Comparison of ENCODE assay signal across 16 cellular contexts in genomic region chrX:47169726-47170515, GRCh38. TPM values are rescaled to one million over a fixed set of nuclear protein-coding genes. Genes with fewer than 3 reads are reported as not detected.
DNase-seq lines count a peak whose midpoint lies in the region; ATAC-seq, FAIRE-seq and TF ChIP-seq lines count a peak whose summit lies in the region.
"Had no signal": no experiment of that assay in that cellular context is flagged by ENCODE, and none has a peak within 500 bp of the region (broad histone marks: within the 10 kb centered on the region; RNA-seq: fewer than 3 reads in every experiment).

No MANE protein-coding gene starts in this region.

- DNase-seq in GM03348 (ENCODE audit: low spot score): peak; percentile 62
- peak; percentile 82 for DNase-seq in amniotic epithelial cell (ENCODE audit: low read depth)
- DNase-seq in heart left ventricle: peak in 4 of 5 donors; percentile 41 to 69 (median 58)
- peak; percentile 13 for DNase-seq in renal cortical epithelial cell (ENCODE audit: low read depth)
- no peak for DNase-seq in NCI-H748 (lab: John Stamatoyannopoulos, UW; ENCODE audit: unreplicated experiment)
- DNase-seq in GM12892 (ENCODE audit: insufficient read length): no peak
- DNase-seq in HCEC 1CT: no peak
- DNase-seq: activated naive CD8-positive, alpha-beta T cell treated with anti-CD3 and anti-CD28 coated beads, Interleukin-2, amount 10 ng/mL, durations not matched to agents 7 days and 5 days; GDM1; kidney glomerular epithelial cell; MM.1S; stimulated activated naive B cell treated with anti-CD40 and anti-IgM and Interleukin-4, amounts not matched to agents 10 μg/mL and 1 μg/mL and 100 μg/mL, for 72 hours had no signal

- WGBS in heart left ventricle, 4 donors: 60 to 74% (median 67%) methylated on average over 7 to 13 of the region's 13 CpGs

- ATAC-seq in heart left ventricle (peak; percentile 79 to 94 (median 88)), HG02970 (IDR thresholded peaks at IDR 0.05; ENCODE audit: low FRiP score, unreplicated experiment) (no peak)
- ATAC-seq: HCT116; stimulated activated naive B cell treated with anti-CD40 and anti-IgM and Interleukin-4, amounts not matched to agents 10 μg/mL and 1 μg/mL and 100 μg/mL, for 72 hours had no signal

- FAIRE-seq in GM12892 (lab: Jason Lieb, UNC): no peak
- FAIRE-seq: frontal cortex had no signal

- H3K4me3 ChIP-seq in heart left ventricle: no peak overlapping the region
- H3K4me3 ChIP-seq: dorsolateral prefrontal cortex had no signal

- H3K36me3 ChIP-seq in heart left ventricle: peaks cover 0 to 48% (median 36%) of the 10 kb centered on the region in 9 donors

- intact Hi-C loops in heart left ventricle (cut with DNase I): no loop called here

- no peak for TF ChIP-seq CTCF in heart left ventricle (IDR thresholded peaks at IDR 0.05)

- no peaks in the 10 kb centered on the region for H3K27me3 ChIP-seq in heart left ventricle

- no peak for TF ChIP-seq POLR2A in heart left ventricle (IDR thresholded peaks at IDR 0.05)
- no peak for TF ChIP-seq POLR2A in GM12892 (IDR thresholded peaks at IDR 0.05; ENCODE audit: low read depth, low read length)

- H3K9me3 ChIP-seq in heart left ventricle: no peaks in the 10 kb centered on the region

- H3K4me1 ChIP-seq in heart left ventricle: peaks cover 0 to 12% (median 0%) of the 10 kb centered on the region in 12 donors

- no peak overlapping the region for H3K27ac ChIP-seq in heart left ventricle
- H3K27ac ChIP-seq: dorsolateral prefrontal cortex had no signal

RNA-seq across cellular contexts. Expression of gene UBA1, which starts 23.7 kb away (rescaled TPM):
- total RNA-seq in heart left ventricle (100 to 1,000 TPM; 116 to 171 (median 130) TPM), renal cortical epithelial cell (150 and 280 TPM in 2 replicates)
- polyA plus RNA-seq in heart left ventricle: 100 to 1,000 TPM in 1 of 2 donors, 10 to 100 TPM in 1; 86.9 to 134 TPM
- 112 TPM for polyA plus RNA-seq in GM12892 (2012; ENCODE audit: missing spikeins)

RNA-seq across cellular contexts. Expression of gene RBM10, which starts 24.9 kb away (rescaled TPM):
- 10 to 100 TPM; 17.5 to 44.6 (median 28.3) TPM for total RNA-seq in heart left ventricle
- polyA plus RNA-seq in heart left ventricle: 10 to 100 TPM; 21.2 to 40.9 TPM
- 44.5 and 50.2 TPM in 2 replicates for total RNA-seq in renal cortical epithelial cell
- polyA plus RNA-seq in GM12892 (2012; ENCODE audit: missing spikeins): 19.5 TPM

RNA-seq across cellular contexts. Expression of gene NDUFB11, which starts 25.4 kb away (rescaled TPM):
- total RNA-seq in heart left ventricle (100 to 1,000 TPM; 133 to 217 (median 173) TPM), renal cortical epithelial cell (35.3 and 44.1 TPM in 2 replicates)
- polyA plus RNA-seq in heart left ventricle: 100 to 1,000 TPM; 128 to 254 TPM
- polyA plus RNA-seq in GM12892 (2012; ENCODE audit: missing spikeins): 59.7 TPM

RNA-seq across cellular contexts. Expression of gene CDK16, which starts 48.6 kb away (rescaled TPM):
- total RNA-seq in heart left ventricle: 100 to 1,000 TPM; 123 to 209 (median 143) TPM
- polyA plus RNA-seq in heart left ventricle: 100 to 1,000 TPM; 100 to 115 TPM
- total RNA-seq in renal cortical epithelial cell: 104 and 174 TPM in 2 replicates
- polyA plus RNA-seq in GM12892 (2012; ENCODE audit: missing spikeins): 25.7 TPM

Comparison
In these comparisons a context has a peak if more than half of its experiments do, and no peak if none do; other contexts are left out.
1. DNase-seq: peak in GM03348 (single experiment), amniotic epithelial cell (single experiment), heart left ventricle (4 of 5) and renal cortical epithelial cell (single experiment); none in NCI-H748 (single experiment), GM12892 (single experiment) and HCEC 1CT (single experiment).